Comparison of ENCODE assay signal across 27 cellular contexts in the genomic region with DNA sequence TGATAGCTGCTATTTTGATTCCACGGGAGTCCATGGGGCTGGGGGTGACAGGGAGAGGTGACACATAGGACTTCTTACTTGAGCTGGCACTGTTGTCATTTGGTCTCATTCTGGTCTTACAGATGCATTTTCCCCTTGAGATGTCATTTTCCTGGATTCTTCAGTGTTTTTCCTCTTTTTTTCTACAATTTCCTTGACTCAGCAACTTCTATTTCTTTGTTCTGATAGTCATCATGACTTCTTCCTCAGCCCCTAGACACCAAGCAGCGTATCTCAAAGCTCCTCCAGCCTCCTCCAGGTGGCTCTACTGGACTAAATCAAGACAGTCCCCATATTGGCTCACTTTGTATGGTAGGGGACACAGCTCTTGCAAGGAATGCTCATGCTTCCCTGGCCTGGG. TPM values are rescaled to one million over a fixed set of nuclear protein-coding genes. Genes with fewer than 3 reads are reported as not detected.
DNase-seq lines count a peak whose midpoint lies in the region; ATAC-seq and TF ChIP-seq lines count a peak whose summit lies in the region.
"Had no signal": no experiment of that assay in that cellular context is flagged by ENCODE, and none has a peak within 500 bp of the region (broad histone marks: within the 10 kb centered on the region; RNA-seq: fewer than 3 reads in every experiment).

No MANE protein-coding gene starts in this region.

- H3K27ac ChIP-seq in left ventricle myocardium inferior (replicated peaks) (peak overlapping the region; percentile 61), heart left ventricle (peak overlapping the region in 2 of 12 donors; percentile 16 to 33), coronary artery (peak overlapping the region; percentile 36 to 65), aorta (ENCODE audit: low read depth in 1 of 2, low read length in 2 of 2) (peak overlapping the region; percentile 46 to 67)
- H3K27ac ChIP-seq: HL-60, PC-9 had no signal

- no peaks in the 10 kb centered on the region for H3K27me3 Mint-ChIP-seq in nephron (ENCODE audit: low read depth)
- H3K27me3 Mint-ChIP-seq in activated T-cell treated with anti-CD3 and anti-CD28 coated beads, Interleukin-2, amount 50 U/mL, for 4 hours (ENCODE audit: low read depth), result peaks cover 31% of the 10 kb centered on the region

- TF ChIP-seq POLR2A in heart left ventricle (IDR thresholded peaks at IDR 0.05), result no peak

- ATAC-seq in heart left ventricle, result no peak
- peak; percentile 5 for ATAC-seq in aorta (ENCODE audit: low FRiP score)
- ATAC-seq in activated T-cell treated with anti-CD3 and anti-CD28 coated beads, Interleukin-2, amount 50 U/mL, for 4 hours, result no peak

- intact Hi-C loops in left ventricle myocardium inferior (cut with micrococcal nuclease), result no loop called here
- intact Hi-C loops in heart left ventricle (cut with DNase I), result no loop called here
- intact Hi-C loops in aorta (cut with DNase I), result loop anchor here in 1 of 2 donors (10.0 kb wide), 1 partner anchor 134 kb away; the partner anchor contains the start of genes AP3S1 and ATG12

- peaks cover 29% of the 10 kb centered on the region for H3K9me3 Mint-ChIP-seq in nephron
- H3K9me3 Mint-ChIP-seq in activated T-cell treated with anti-CD3 and anti-CD28 coated beads, Interleukin-2, amount 50 U/mL, for 4 hours, result peaks cover 4% of the 10 kb centered on the region
- H3K9me3 Mint-ChIP-seq: T-helper 1 cell treated with Interleukin-12 subunit alpha and Interleukin-12 subunit beta and Interleukin-4 antibody, amounts not matched to agents 30 μg/mL and 1 μg/mL, for 36 hours had no signal

- H3K4me3 ChIP-seq in left ventricle myocardium inferior, result no peak overlapping the region
- H3K4me3 ChIP-seq in heart left ventricle, result no peak overlapping the region
- H3K4me3 ChIP-seq in coronary artery, result no peak overlapping the region
- H3K4me3 ChIP-seq in aorta (ENCODE audit: low read length in 2 of 2), result no peak overlapping the region
- H3K4me3 ChIP-seq: PC-9 had no signal

- TF ChIP-seq CTCF in left ventricle myocardium inferior (IDR thresholded peaks at IDR 0.05; ENCODE audit: borderline replicate concordance), result no peak
- no peak for TF ChIP-seq CTCF in heart left ventricle (IDR thresholded peaks at IDR 0.05)
- no peak for TF ChIP-seq CTCF in coronary artery (IDR thresholded peaks at IDR 0.05)
- TF ChIP-seq CTCF in nephron (IDR thresholded peaks at IDR 0.05; ENCODE audit: unreplicated experiment in 3 of 3), result no peak

- WGBS in heart left ventricle, 4 donors, result 62 to 86% (median 75%) methylated on average over 2 of the region's 2 CpGs
- 76 to 84% methylated on average over 2 of the region's 2 CpGs for WGBS in aorta, 2 donors

- H3K9me3 ChIP-seq in left ventricle myocardium inferior (replicated peaks) (peaks cover 7% of the 10 kb centered on the region), heart left ventricle (peaks cover 0 to 8% (median 0%) of the 10 kb centered on the region in 12 donors), aorta (ENCODE audit: control insufficient read depth, low read length) (no peaks in the 10 kb centered on the region)
- H3K9me3 ChIP-seq: Caco-2 had no signal

- peak overlapping the region; percentile 88 to 98 (median 97) for H3K27ac Mint-ChIP-seq in nephron
- H3K27ac Mint-ChIP-seq: T-helper 1 cell treated with Interleukin-12 subunit alpha and Interleukin-12 subunit beta and Interleukin-4 antibody, amounts not matched to agents 30 μg/mL and 1 μg/mL, for 36 hours had no signal

- no peaks in the 10 kb centered on the region for H3K4me1 ChIP-seq in left ventricle myocardium inferior
- peaks cover 0 to 6% (median 0%) of the 10 kb centered on the region in 12 donors for H3K4me1 ChIP-seq in heart left ventricle
- peaks cover 0 to 13% of the 10 kb centered on the region in 2 donors for H3K4me1 ChIP-seq in aorta (ENCODE audit: control insufficient read depth in 1 of 2, insufficient read depth in 2 of 2, low read length in 2 of 2)
- H3K4me1 ChIP-seq: Caco-2 had no signal

- H3K4me3 Mint-ChIP-seq in nephron, result peak overlapping the region in 1 of 3 experiments; percentile 17
- no peak overlapping the region for H3K4me3 Mint-ChIP-seq in activated T-cell treated with anti-CD3 and anti-CD28 coated beads, Interleukin-2, amount 50 U/mL, for 4 hours
- H3K4me3 Mint-ChIP-seq: IgD-negative memory B cell; T-helper 1 cell treated with Interleukin-12 subunit alpha and Interleukin-12 subunit beta and Interleukin-4 antibody, amounts not matched to agents 30 μg/mL and 1 μg/mL, for 36 hours had no signal

- H3K36me3 Mint-ChIP-seq in nephron (ENCODE audit: low read depth), result peaks cover 5% of the 10 kb centered on the region
- no peaks in the 10 kb centered on the region for H3K36me3 Mint-ChIP-seq in activated T-cell treated with anti-CD3 and anti-CD28 coated beads, Interleukin-2, amount 50 U/mL, for 4 hours (ENCODE audit: insufficient read depth)
- H3K36me3 Mint-ChIP-seq: IgD-negative memory B cell had no signal

- DNase-seq in left ventricle myocardium inferior, result no peak
- DNase-seq in heart left ventricle, result no peak
- DNase-seq in coronary artery (ENCODE audit: low spot score), result no peak
- DNase-seq in aorta, result no peak
- DNase-seq in 8988T, result no peak
- DNase-seq in SK-N-DZ (ENCODE audit: low spot score), result no peak
- no peak for DNase-seq in activated T-cell treated with anti-CD3 and anti-CD28 coated beads, Interleukin-2, amount 50 U/mL, for 4 hours
- DNase-seq: activated CD4-positive, alpha-beta T cell treated with anti-CD3 and anti-CD28 coated beads, Interleukin-2, amount 50 U/mL, for 48 hours; activated gamma-delta T cell treated with Interleukin-2 at 50 U/mL for 16 hours; Caco-2; erythroblast; midbrain; NCI-H187; NCI-H345; PC-9; posterior cingulate gyrus; small intestine; stimulated activated CD4-positive, alpha-beta T cell treated with anti-CD3 and anti-CD28 coated beads, Interleukin-2, amount 100 ng/mL, for 48 hours; stimulated activated naive CD8-positive, alpha-beta T cell treated with anti-CD3 and anti-CD28 coated beads, Interleukin-15, Interleukin-2, amounts not matched to agents 100 U/mL and 50 U/mL, for 24 hours had no signal

- H3K4me1 Mint-ChIP-seq in nephron, result peaks cover 25% of the 10 kb centered on the region
- H3K4me1 Mint-ChIP-seq in activated T-cell treated with anti-CD3 and anti-CD28 coated beads, Interleukin-2, amount 50 U/mL, for 4 hours (ENCODE audit: low read depth), result peaks cover 1% of the 10 kb centered on the region

- H3K27me3 ChIP-seq in left ventricle myocardium inferior (ENCODE audit: low read depth), result no peaks in the 10 kb centered on the region
- H3K27me3 ChIP-seq in heart left ventricle, result no peaks in the 10 kb centered on the region
- H3K27me3 ChIP-seq in aorta (ENCODE audit: control insufficient read depth in 1 of 2, insufficient read depth in 2 of 2, low read length in 1 of 2), result no peaks in the 10 kb centered on the region

- H3K36me3 ChIP-seq in left ventricle myocardium inferior (no peaks in the 10 kb centered on the region), heart left ventricle (no peaks in the 10 kb centered on the region), aorta (ENCODE audit: control insufficient read depth in 1 of 2, insufficient read depth in 2 of 2, low read length in 1 of 2) (no peaks in the 10 kb centered on the region)

RNA-seq across cellular contexts. Expression of gene LVRN, which starts 16.5 kb away (rescaled TPM):
- total RNA-seq in left ventricle myocardium inferior (0.14 TPM), heart left ventricle (1 to 10 TPM in 1 of 9 donors, under 1 TPM in 5, not detected in 3; 0.13 to 2.1 (median 0.38) TPM), aorta (10 to 100 TPM in 1 of 2 donors, 1 to 10 TPM in 1; 1.4 to 11.0 TPM)
- polyA plus RNA-seq in heart left ventricle (under 1 TPM; 0.18 to 0.88 TPM), aorta (under 1 TPM; 0.26 to 0.88 TPM)
- polyA plus RNA-seq in SK-N-DZ (2014; cell fraction: cytosol; rRNA removed), result 0.16 TPM in 1 of 2 replicates, not detected in the other
- polyA plus RNA-seq in SK-N-DZ (2014; cell fraction: nucleus; rRNA removed), result 0.09 and 0.16 TPM in 2 replicates
- not detected for total RNA-seq in activated T-cell treated with anti-CD3 and anti-CD28 coated beads, Interleukin-2, amount 50 U/mL, for 4 hours
- polyA plus RNA-seq: IgD-negative memory B cell had no signal

RNA-seq across cellular contexts. Expression of gene ARL14EPL, which starts 53.5 kb away (rescaled TPM):
- total RNA-seq in left ventricle myocardium inferior (not detected), heart left ventricle (not detected), aorta (under 1 TPM in 1 of 2 donors, not detected in 1; 0.63 TPM)
- polyA plus RNA-seq in heart left ventricle (not detected), aorta (not detected)
- not detected in 2 replicates for polyA plus RNA-seq in SK-N-DZ (2014; cell fraction: cytosol; rRNA removed)
- not detected in 2 replicates for polyA plus RNA-seq in SK-N-DZ (2014; cell fraction: nucleus; rRNA removed)
- total RNA-seq in activated T-cell treated with anti-CD3 and anti-CD28 coated beads, Interleukin-2, amount 50 U/mL, for 4 hours, result not detected
- total RNA-seq: Caco-2, glomerular endothelial cell, MCF 10A, ureter had no signal
- polyA plus RNA-seq: BJ, small intestine had no signal
